Comparison of ENCODE assay signal across 9 cellular contexts in the genomic region with DNA sequence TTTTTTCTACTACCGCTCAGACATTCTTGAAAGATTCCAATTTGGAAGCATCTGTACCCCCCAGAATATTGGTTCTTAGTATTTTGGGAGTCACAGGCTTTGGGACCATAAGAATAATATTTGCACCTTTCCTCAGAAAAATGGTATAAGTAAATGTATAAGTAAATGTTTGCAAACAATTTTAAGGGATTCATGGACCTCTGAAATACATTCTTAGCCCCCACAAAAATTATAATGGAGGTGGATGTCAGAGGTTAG. TPM values are rescaled to one million over a fixed set of nuclear protein-coding genes. Genes with fewer than 3 reads are reported as not detected.
DNase-seq lines count a peak whose midpoint lies in the region; ATAC-seq and TF ChIP-seq lines count a peak whose summit lies in the region.
"Had no signal": no experiment of that assay in that cellular context is flagged by ENCODE, and none has a peak within 500 bp of the region (broad histone marks: within the 10 kb centered on the region; RNA-seq: fewer than 3 reads in every experiment).

No MANE protein-coding gene starts in this region.

- H3K4me1 Mint-ChIP-seq in CD8-positive, alpha-beta T cell (ENCODE audit: low read depth) = peaks cover 51% of the 10 kb centered on the region

- H3K36me3 ChIP-seq in CD8-positive, alpha-beta T cell (ENCODE audit: insufficient read depth, low read length) = no peaks in the 10 kb centered on the region
- H3K36me3 ChIP-seq in Panc1 (ENCODE audit: control insufficient read depth, insufficient read depth, low read length) (peaks cover 15% of the 10 kb centered on the region), rectal smooth muscle tissue (ENCODE audit: control insufficient read depth, insufficient read depth, low read length) (no peaks in the 10 kb centered on the region)

- no peak for ATAC-seq in CD8-positive, alpha-beta T cell
- no peak for ATAC-seq in Panc1
- no peak for ATAC-seq in HG03442 (IDR thresholded peaks at IDR 0.05; ENCODE audit: unreplicated experiment)

- CTCF ChIA-PET in CD8-positive, alpha-beta T cell (lab: Charles Lee) = interaction anchor here (1.0 to 3.3 kb wide), 13 partner anchors 10 to 304 kb away, joined by 3 to 22 read pairs (median 5); a partner anchor contains a TSS
- CTCF ChIA-PET in Panc1 (lab: Charles Lee) = interaction anchor here (0.6 to 1.8 kb wide), 4 partner anchors 123 to 298 kb away, joined by 3 to 6 read pairs (median 4); no protein-coding TSS in a partner anchor

- H3K27me3 Mint-ChIP-seq in CD8-positive, alpha-beta T cell (ENCODE audit: low read depth) = no peaks in the 10 kb centered on the region

- H3K4me3 Mint-ChIP-seq in CD8-positive, alpha-beta T cell = no peak overlapping the region

- in situ Hi-C loops in Panc1 (cut with HindIII; ENCODE audit: low pct_unique_long_range_greater_than_20kb, low sequenced_read_pairs) = loop anchor here (10.0 kb wide), 1 partner anchor 224 kb away; no protein-coding TSS in a partner anchor

- H3K27ac Mint-ChIP-seq in CD8-positive, alpha-beta T cell = no peak overlapping the region

- no TSS peak for BruUV-seq in Panc1 (replicated peaks; lab: Mats Ljungman, UMichigan)

- peak overlapping the region; percentile 76 for H3K4me3 ChIP-seq in CD8-positive, alpha-beta T cell (ENCODE audit: low read depth, low read length)
- H3K4me3 ChIP-seq in Panc1 (ENCODE audit: low read depth in 2 of 2, low read length in 2 of 2) (peak overlapping the region; percentile 92 to 98), fibroblast of the aortic adventitia (ENCODE audit: low read depth, low read length) (peak overlapping the region; percentile 95), rectal smooth muscle tissue (ENCODE audit: low read length) (peak overlapping the region; percentile 95)

- TF ChIP-seq CTCF in CD8-positive, alpha-beta T cell (IDR thresholded peaks at IDR 0.05) = no peak
- TF ChIP-seq CTCF in Panc1 (IDR thresholded peaks at IDR 0.05) = no peak
- TF ChIP-seq CTCF in fibroblast of the aortic adventitia (IDR thresholded peaks at IDR 0.05; ENCODE audit: insufficient read depth, low read length) = no peak

- DNase-seq in CD8-positive, alpha-beta T cell = no peak
- DNase-seq in Panc1 (ENCODE audit: low read depth, low spot score) (no peak), fibroblast of the aortic adventitia (ENCODE audit: low read depth) (no peak), NCI-H146 (lab: John Stamatoyannopoulos, UW) (no peak), NCI-H524 treated with DMSO at 0.1 percent for 48 hours (lab: John Stamatoyannopoulos, UW) (no peak)
- no peak for DNase-seq in stimulated activated CD4-positive, alpha-beta T cell treated with anti-CD3 and anti-CD28 coated beads, Interleukin-2, amount 100 ng/mL, for 24 hours
- DNase-seq: GOT3 had no signal

- H3K9me3 Mint-ChIP-seq in CD8-positive, alpha-beta T cell = no peaks in the 10 kb centered on the region

- H3K27ac ChIP-seq in CD8-positive, alpha-beta T cell (ENCODE audit: low read depth, low read length) = peak overlapping the region; percentile 96
- H3K27ac ChIP-seq in Panc1 (ENCODE audit: low read length) (peak overlapping the region; percentile 97), rectal smooth muscle tissue (ENCODE audit: low read depth, low read length) (peak overlapping the region; percentile 95)

- H3K9me3 ChIP-seq in CD8-positive, alpha-beta T cell (ENCODE audit: low read length) = no peaks in the 10 kb centered on the region
- H3K9me3 ChIP-seq in Panc1 (ENCODE audit: control insufficient read depth, insufficient read depth, low read depth, low read length) = no peaks in the 10 kb centered on the region

- H3K36me3 Mint-ChIP-seq in CD8-positive, alpha-beta T cell = peaks cover 34% of the 10 kb centered on the region

- intact Hi-C loops in CD8-positive, alpha-beta T cell (cut with DNase I, micrococcal nuclease) = loop anchor here (2.0 to 5.0 kb wide), 5 partner anchors 69 to 529 kb away; a partner anchor contains a TSS
- intact Hi-C loops in Panc1 (cut with micrococcal nuclease; ENCODE audit: unreplicated experiment) = loop anchor here (5.0 kb wide), 2 partner anchors 69 to 199 kb away; no protein-coding TSS in a partner anchor

- H3K4me1 ChIP-seq in CD8-positive, alpha-beta T cell (ENCODE audit: insufficient read depth, low read length) = peaks cover 63% of the 10 kb centered on the region
- H3K4me1 ChIP-seq in Panc1 (ENCODE audit: control insufficient read depth, insufficient read depth, low read length) (peaks cover 23% of the 10 kb centered on the region), rectal smooth muscle tissue (ENCODE audit: control insufficient read depth, insufficient read depth, low read length) (peaks cover 16% of the 10 kb centered on the region)

- no peaks in the 10 kb centered on the region for H3K27me3 ChIP-seq in CD8-positive, alpha-beta T cell (ENCODE audit: insufficient read depth, low read length)
- H3K27me3 ChIP-seq in Panc1 (ENCODE audit: control insufficient read depth, insufficient read depth, low read length) (no peaks in the 10 kb centered on the region), rectal smooth muscle tissue (ENCODE audit: control insufficient read depth, insufficient read depth, low read length) (no peaks in the 10 kb centered on the region)

- H3K9ac ChIP-seq in rectal smooth muscle tissue (ENCODE audit: low read length) = peak overlapping the region; percentile 97

- POLR2A ChIA-PET in CD8-positive, alpha-beta T cell (lab: Charles Lee) = interaction anchor here (0.6 to 3.3 kb wide), 29 partner anchors 15 to 352 kb away, joined by 3 to 44 read pairs (median 6); a partner anchor contains a TSS
- POLR2A ChIA-PET in Panc1 (lab: Charles Lee) = interaction anchor here (0.7 to 1.3 kb wide), 4 partner anchors 9 to 120 kb away, joined by 3 to 5 read pairs (median 4); no protein-coding TSS in a partner anchor

RNA-seq across cellular contexts. Expression of a gene that starts 0.7 kb away (rescaled TPM):
- total RNA-seq in CD8-positive, alpha-beta T cell = 10 to 100 TPM; 55.2 to 57.7 TPM
- total RNA-seq in Panc1 (2021; ENCODE audit: unreplicated experiment) = 282 TPM
- 264 TPM for polyA plus RNA-seq in Panc1 (2012; ENCODE audit: insufficient read length)
- total RNA-seq in fibroblast of the aortic adventitia (ENCODE audit: low replicate concordance) = 117 and 330 TPM in 2 replicates

RNA-seq across cellular contexts. Expression of a gene that starts 31.6 kb away (rescaled TPM):
- under 1 TPM; 0.72 to 0.92 TPM for total RNA-seq in CD8-positive, alpha-beta T cell
- 76.4 TPM for total RNA-seq in Panc1 (2021; ENCODE audit: unreplicated experiment)
- 79.0 TPM for polyA plus RNA-seq in Panc1 (2012; ENCODE audit: insufficient read length)
- 39.4 and 57.6 TPM in 2 replicates for total RNA-seq in fibroblast of the aortic adventitia (ENCODE audit: low replicate concordance)

Comparison
In these comparisons a context has a peak if more than half of its experiments do, and no peak if none do; other contexts are left out.
1. RNA of a gene that starts 31.6 kb away (total RNA-seq): 76.4 TPM in Panc1 (single experiment) and 39.4 to 57.6 TPM in fibroblast of the aortic adventitia; 0.72 to 0.92 TPM in CD8-positive, alpha-beta T cell; every median in the first group is over 10 times any median in the second.
2. Peak in every context shown above with its lines, with median percentiles within 50 percentile points of each other: H3K27ac ChIP-seq and H3K4me3 ChIP-seq.